Comparison of ENCODE assay signal across 33 cellular contexts in the genomic region with DNA sequence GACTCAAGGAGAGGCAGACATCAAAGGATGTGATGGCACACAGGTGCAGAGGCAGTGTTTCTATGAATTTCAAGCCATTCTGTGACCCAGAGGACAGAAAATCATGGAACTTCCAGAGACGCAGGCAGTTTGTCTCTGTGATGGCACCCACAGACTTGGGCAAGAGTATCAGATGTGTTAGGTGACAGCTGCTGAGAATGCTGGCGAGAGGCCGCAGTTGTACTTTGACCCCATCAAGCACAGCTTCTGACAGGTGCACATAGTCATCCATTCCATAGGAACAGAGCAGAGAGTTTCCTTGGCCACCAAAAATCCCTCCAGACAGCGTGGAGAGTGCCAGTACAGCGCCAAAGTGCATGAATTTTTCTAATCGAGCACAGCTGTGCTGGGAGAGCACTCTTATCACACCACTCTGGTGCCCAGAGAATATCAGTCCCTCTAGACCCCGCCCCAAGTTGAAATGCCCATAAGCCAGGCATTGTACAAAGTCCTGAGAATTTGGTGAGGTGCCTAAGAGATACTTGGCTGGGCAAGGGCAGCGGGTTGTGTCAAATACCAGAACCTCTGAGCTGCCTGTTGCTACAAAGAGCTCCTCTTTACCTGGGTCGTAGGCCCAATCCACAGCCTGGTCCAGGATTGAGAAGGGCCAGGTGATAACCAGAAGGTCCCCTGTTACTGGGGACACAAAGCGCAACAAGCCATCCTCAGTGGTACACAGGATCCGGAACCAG. TPM values are rescaled to one million over a fixed set of nuclear protein-coding genes. Genes with fewer than 3 reads are reported as not detected.
"Had no signal": no experiment of that assay in that cellular context is flagged by ENCODE, and none has a peak within 500 bp of the region (broad histone marks: within the 10 kb centered on the region; RNA-seq: fewer than 3 reads in every experiment).

No MANE protein-coding gene starts in this region.

- H3K4me3 Mint-ChIP-seq: activated B cell treated with CpG ODN at 0.5 μM for 24 hours; activated CD8-positive, alpha-beta T cell treated with anti-CD3 and anti-CD28 coated beads for 36 hours; activated naive CD4-positive, alpha-beta T cell treated with anti-CD3 and anti-CD28 coated beads, Interleukin-2, amount 50 U/mL, for 24 hours; activated naive CD8-positive, alpha-beta T cell treated with anti-CD3 and anti-CD28 coated beads, Interleukin-2, amount 50 U/mL, for 24 hours; central memory CD8-positive, alpha-beta T cell; naive thymus-derived CD8-positive, alpha-beta T cell; neural crest cell; T-helper 2 cell treated with Interferon-gamma antibody and Interleukin-4, amounts not matched to agents 5 μg/mL and 100 μg/mL, for 36 hours had no signal

- H3K9ac ChIP-seq: parathyroid adenoma had no signal

- H3K9me3 Mint-ChIP-seq: activated B cell treated with CpG ODN at 0.5 μM for 24 hours; activated CD8-positive, alpha-beta T cell treated with anti-CD3 and anti-CD28 coated beads for 36 hours; activated naive CD4-positive, alpha-beta T cell treated with anti-CD3 and anti-CD28 coated beads, Interleukin-2, amount 50 U/mL, for 24 hours; activated naive CD8-positive, alpha-beta T cell treated with anti-CD3 and anti-CD28 coated beads, Interleukin-2, amount 50 U/mL, for 24 hours; central memory CD8-positive, alpha-beta T cell; naive thymus-derived CD8-positive, alpha-beta T cell had no signal

- H3K27ac ChIP-seq: breast epithelium, esophagus muscularis mucosa, foreskin keratinocyte, heart left ventricle, lower lobe of right lung, parathyroid adenoma, psoas muscle, spleen, transverse colon had no signal

- H2AFZ ChIP-seq: parathyroid adenoma had no signal

- H3K27me3 ChIP-seq: breast epithelium had no signal

- FAIRE-seq: colon had no signal

- H3K4me3 ChIP-seq: breast epithelium, esophagus muscularis mucosa, heart left ventricle, lower lobe of right lung, psoas muscle, spleen, transverse colon had no signal

- H3K36me3 ChIP-seq: breast epithelium, esophagus muscularis mucosa, heart left ventricle, lower lobe of right lung, spleen, transverse colon had no signal

- H3K36me3 Mint-ChIP-seq: activated naive CD4-positive, alpha-beta T cell treated with anti-CD3 and anti-CD28 coated beads, Interleukin-2, amount 50 U/mL, for 24 hours had no signal

- H3K9me3 ChIP-seq: breast epithelium, esophagus muscularis mucosa, lower lobe of right lung, psoas muscle, spleen, transverse colon had no signal

- H3K27ac Mint-ChIP-seq: activated B cell treated with CpG ODN at 0.5 μM for 24 hours; activated CD8-positive, alpha-beta T cell treated with anti-CD3 and anti-CD28 coated beads for 36 hours; activated naive CD4-positive, alpha-beta T cell treated with anti-CD3 and anti-CD28 coated beads, Interleukin-2, amount 50 U/mL, for 24 hours; activated naive CD8-positive, alpha-beta T cell treated with anti-CD3 and anti-CD28 coated beads, Interleukin-2, amount 50 U/mL, for 24 hours; activated T-helper 2 cell treated with anti-CD3 and anti-CD28 coated beads, Interferon-gamma antibody, Interleukin-2, Interleukin-4, amounts not matched to agents 10 μg/mL and 5 μg/mL and 100 μg/mL, durations not matched to agents 14 hours and 24 hours and 36 hours; naive thymus-derived CD8-positive, alpha-beta T cell; T-helper 2 cell treated with Interferon-gamma antibody and Interleukin-4, amounts not matched to agents 5 μg/mL and 100 μg/mL, for 36 hours had no signal

- H3K79me2 ChIP-seq: parathyroid adenoma had no signal

- H3K4me1 Mint-ChIP-seq: central memory CD8-positive, alpha-beta T cell had no signal

- ATAC-seq: activated CD8-positive, alpha-beta T cell treated with anti-CD3 and anti-CD28 coated beads for 36 hours; activated naive CD8-positive, alpha-beta T cell treated with anti-CD3 and anti-CD28 coated beads, Interleukin-2, amount 50 U/mL, for 24 hours; foreskin keratinocyte; heart left ventricle; left lobe of liver; lower lobe of right lung; naive thymus-derived CD8-positive, alpha-beta T cell; psoas muscle had no signal

- H3K4me1 ChIP-seq: breast epithelium, esophagus muscularis mucosa, foreskin keratinocyte, lower lobe of right lung, parathyroid adenoma, psoas muscle, transverse colon had no signal

- DNase-seq: activated B cell treated with CpG ODN at 0.5 μM for 24 hours; activated CD4-positive, alpha-beta T cell treated with anti-CD3 and anti-CD28 coated beads, Interleukin-2, amount 50 U/mL, for 1 hour; activated CD8-positive, alpha-beta T cell treated with anti-CD3 and anti-CD28 coated beads for 36 hours; activated naive CD8-positive, alpha-beta T cell treated with anti-CD3 and anti-CD28 coated beads, Interleukin-2, amount 50 U/mL, for 24 hours; activated T-cell treated with anti-CD3 and anti-CD28 coated beads, Interleukin-2, amount 50 U/mL, for 48 hours; amygdala; dermis blood vessel endothelial cell; effector CD4-positive, alpha-beta T cell; foreskin keratinocyte; heart left ventricle; lower lobe of right lung; mesendoderm; naive thymus-derived CD8-positive, alpha-beta T cell; occipital lobe; psoas muscle; spleen; stimulated activated CD4-positive, alpha-beta T cell treated with anti-CD3 and anti-CD28 coated beads, Interleukin-2, amount 100 ng/mL, for 48 hours; stimulated activated naive CD4-positive, alpha-beta T cell treated with Interleukin-2 at 50 U/mL for 16 hours; T-helper 1 cell; transverse colon had no signal

RNA-seq across cellular contexts. Expression of gene WDR87, which starts 12.4 kb away (rescaled TPM):
- total RNA-seq: activated B cell treated with CpG ODN at 0.5 μM for 24 hours; activated CD8-positive, alpha-beta T cell treated with anti-CD3 and anti-CD28 coated beads for 36 hours; activated T-helper 2 cell treated with anti-CD3 and anti-CD28 coated beads, Interferon-gamma antibody, Interleukin-2, Interleukin-4, amounts not matched to agents 10 μg/mL and 5 μg/mL and 100 μg/mL, durations not matched to agents 14 hours and 24 hours and 36 hours; breast epithelium; dermis blood vessel endothelial cell; esophagus muscularis mucosa; foreskin keratinocyte; heart left ventricle; kidney epithelial cell; left lobe of liver; lower lobe of right lung; naive thymus-derived CD8-positive, alpha-beta T cell; neural crest cell; occipital lobe; psoas muscle; spleen; temporal lobe; transverse colon; urinary bladder had no signal
- polyA plus RNA-seq: foreskin keratinocyte; heart left ventricle; naive thymus-derived CD8-positive, alpha-beta T cell; spleen; urinary bladder had no signal
